Comparison of ENCODE assay signal across 18 cellular contexts in the genomic region with DNA sequence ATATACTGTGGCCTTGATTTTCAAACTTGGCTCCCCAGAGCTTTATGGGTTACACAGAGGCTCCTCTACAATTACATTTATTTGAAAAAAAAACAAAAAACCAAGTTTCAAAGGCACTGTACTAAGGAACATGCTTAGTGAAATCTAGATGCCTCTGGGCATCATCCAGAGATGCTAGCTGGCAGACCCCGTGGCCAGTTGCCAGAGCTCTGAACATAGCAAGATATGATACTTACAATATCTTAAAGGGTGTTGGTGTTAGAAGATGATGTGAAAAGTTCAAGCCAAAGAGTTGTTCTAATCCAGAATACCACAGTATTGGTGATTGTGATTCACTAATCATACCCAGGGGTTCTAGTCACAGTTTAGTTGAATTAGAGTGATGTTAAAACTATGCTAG.
"Had no signal": no experiment of that assay in that cellular context is flagged by ENCODE, and none has a peak within 500 bp of the region (broad histone marks: within the 10 kb centered on the region; RNA-seq: fewer than 3 reads in every experiment).

No MANE protein-coding gene starts in this region.

- DNase-seq: KBM-7; MV-4-11; NCI-H1048; NCI-H1105; NCI-H1417; NCI-H146; NCI-H1930; NCI-H2081; NCI-H2107; NCI-H524; NCI-H526 treated with DMSO at 0.1 percent for 48 hours; NCI-H748 treated with DMSO at 0.1 percent for 48 hours; NK-92 treated with Interleukin-12 subunit alpha and Interleukin-12 subunit beta, amount 100 ng/mL, for 24 hours; PC-3; SHP77 treated with DMSO at 0.1 percent for 48 hours; SJCRH30 had no signal

- H3K4me3 ChIP-seq: SJCRH30 had no signal

- H3K27me3 ChIP-seq: SJCRH30 had no signal

- H3K9me3 ChIP-seq: SJCRH30 had no signal

- ATAC-seq: Panc1, PC-3 had no signal

- H3K27ac ChIP-seq: RWPE1, SJCRH30 had no signal
